14 cellular contexts compared by ENCODE assay signal in the genomic region with DNA sequence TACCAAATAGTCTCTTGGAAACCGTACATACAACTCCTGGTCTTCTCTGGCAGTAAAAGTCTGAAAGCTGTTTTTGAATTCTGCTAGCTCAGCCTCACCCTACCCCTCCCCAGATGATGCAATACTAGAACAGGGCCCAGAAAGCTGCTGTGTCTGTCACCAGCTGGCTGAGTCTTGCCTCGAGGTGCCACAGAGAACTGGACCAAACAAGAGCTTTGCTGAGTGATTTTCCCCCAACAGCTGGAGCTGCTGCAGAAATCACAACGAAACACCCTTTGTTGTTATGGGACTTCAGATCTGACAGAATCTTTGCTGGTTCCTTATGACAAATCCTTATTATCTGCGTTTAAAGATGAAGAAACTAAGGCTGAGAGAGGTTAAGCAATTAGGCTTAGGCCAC.
DNase-seq lines count a peak whose midpoint lies in the region; ATAC-seq, FAIRE-seq and TF ChIP-seq lines count a peak whose summit lies in the region.
"Had no signal": no experiment of that assay in that cellular context is flagged by ENCODE, and none has a peak within 500 bp of the region (broad histone marks: within the 10 kb centered on the region; RNA-seq: fewer than 3 reads in every experiment).

No MANE protein-coding gene starts in this region.

- H2AK5ac ChIP-seq in H1 (ENCODE audit: low read depth, low read length) = no peak overlapping the region

- H3F3A ChIP-seq in GM23248 (ENCODE audit: insufficient read depth) = peaks cover 6% of the 10 kb centered on the region; the same call in 1 of the 2 replicates

- H3K18ac ChIP-seq in H1 (ENCODE audit: extremely low read depth, low read length) = no peak overlapping the region

- H2AFZ ChIP-seq in GM23248 = peak overlapping the region; percentile 36; the same call in 1 of the 2 replicates
- H2AFZ ChIP-seq in H1 (ENCODE audit: low read length) = no peak overlapping the region

- H3K9ac ChIP-seq in GM23248 (no peak overlapping the region), H1 (replicated peaks in 1 of 4; ENCODE audit: extremely low read depth in 1 of 4, low read depth in 3 of 4, low read length in 3 of 4) (no peak overlapping the region)

- H4K91ac ChIP-seq in H1 (replicated peaks; ENCODE audit: insufficient read length, low read length) = no peak overlapping the region

- no peak overlapping the region for H2BK5ac ChIP-seq in H1 (ENCODE audit: low read depth, low read length)

- no peak for FAIRE-seq in H1 (lab: Jason Lieb, UNC)

- H3K27me3 ChIP-seq in GM23248 (replicated peaks; ENCODE audit: insufficient read depth) (no peaks in the 10 kb centered on the region), H1 (replicated peaks in 1 of 4; ENCODE audit: control insufficient read depth in 3 of 4, extremely low read depth in 1 of 4, insufficient read depth in 3 of 4, low read length in 3 of 4) (peaks cover 49 to 61% (median 57%) of the 10 kb centered on the region in 4 experiments), psoas muscle (ENCODE audit: insufficient read depth in 3 of 3, low read length in 2 of 3) (peaks cover 0 to 24% (median 9%) of the 10 kb centered on the region in 3 donors), sigmoid colon (peaks cover 25 to 45% (median 31%) of the 10 kb centered on the region in 3 donors)

- H3K4me2 ChIP-seq in GM23248 (ENCODE audit: unreplicated experiment) (no peak overlapping the region), H1 (ENCODE audit: insufficient read depth in 1 of 2, low read depth in 2 of 2, low read length in 2 of 2) (no peak overlapping the region)

- H4K20me1 ChIP-seq in GM23248 (ENCODE audit: insufficient read depth) = no peaks in the 10 kb centered on the region
- no peaks in the 10 kb centered on the region for H4K20me1 ChIP-seq in H1 (replicated peaks in 1 of 2; ENCODE audit: control insufficient read depth in 1 of 2, insufficient read depth in 2 of 2, low read length in 2 of 2)

- DNase-seq in GM23248 (peak; percentile 20), NAMALWA (ENCODE audit: low spot score) (peak; percentile 49), H1 (ENCODE audit: low read depth in 1 of 2, low spot score in 2 of 2) (no peak), neural crest cell (ENCODE audit: low read depth, low spot score) (no peak), psoas muscle (no peak), sigmoid colon (no peak), NCI-H446 treated with DMSO at 0.1 percent for 48 hours (lab: John Stamatoyannopoulos, UW) (no peak)
- DNase-seq: CD8-positive, alpha-beta memory T cell; NCI-H2171 treated with DMSO at 0.1 percent for 48 hours; T-helper 17 cell had no signal

- H3K36me3 Mint-ChIP-seq in neural crest cell (ENCODE audit: low read depth) = no peaks in the 10 kb centered on the region

- H3K4me1 ChIP-seq in GM23248 (ENCODE audit: insufficient read depth) (peaks cover 10% of the 10 kb centered on the region), H1 (replicated peaks in 1 of 4; ENCODE audit: control insufficient read depth in 3 of 4, insufficient read depth in 4 of 4, low read length in 3 of 4) (peaks cover 2 to 6% (median 6%) of the 10 kb centered on the region in 4 experiments; a peak in 6 of 7 replicates), psoas muscle (peaks cover 25% of the 10 kb centered on the region), sigmoid colon (peaks cover 0 to 18% (median 14%) of the 10 kb centered on the region in 4 donors)

- peak overlapping the region; percentile 45 for H3K4me3 Mint-ChIP-seq in neural crest cell
- H3K4me3 Mint-ChIP-seq: activated T-helper 17 cell treated with anti-CD3 and anti-CD28 coated beads, Interleukin-2, amount 50 U/mL, for 72 hours; stimulated activated naive CD8-positive, alpha-beta T cell treated with anti-CD3 and anti-CD28 coated beads, Interleukin-15, Interleukin-2, amounts not matched to agents 100 ng/mL and 50 ng/mL, for 24 hours; T-helper 17 cell had no signal

- TF ChIP-seq RAD21 in H1 (IDR thresholded peaks at IDR 0.05 in 1 of 2, conservative IDR thresholded peaks at IDR 0.05 in 1 of 2; ENCODE audit: low read depth in 2 of 2, low read length in 2 of 2) = no peak

- H3K9me3 Mint-ChIP-seq in neural crest cell = no peaks in the 10 kb centered on the region
- H3K9me3 Mint-ChIP-seq: activated T-helper 17 cell treated with anti-CD3 and anti-CD28 coated beads, Interleukin-2, amount 50 U/mL, for 72 hours; stimulated activated naive CD8-positive, alpha-beta T cell treated with anti-CD3 and anti-CD28 coated beads, Interleukin-15, Interleukin-2, amounts not matched to agents 100 ng/mL and 50 ng/mL, for 24 hours had no signal

- H2BK12ac ChIP-seq in H1 (ENCODE audit: low read depth, low read length) = no peak overlapping the region

- POLR2A ChIA-PET in H1 (lab: Charles Lee; ENCODE audit: partially characterized antibody) = interaction anchor here (0.6 kb wide), 1 partner anchor 50 kb away, joined by 3 read pairs; no protein-coding TSS in a partner anchor

- no peak overlapping the region for H4K8ac ChIP-seq in H1 (ENCODE audit: extremely low read depth, insufficient read depth, low read length)

- H3K27me3 Mint-ChIP-seq in neural crest cell (ENCODE audit: low read depth) = peaks cover 77% of the 10 kb centered on the region

- H3K56ac ChIP-seq in H1 (replicated peaks; ENCODE audit: insufficient read length, low read depth, low read length) = no peak overlapping the region

- H3K27ac Mint-ChIP-seq in neural crest cell (ENCODE audit: unreplicated experiment) = no peak overlapping the region
- H3K27ac Mint-ChIP-seq: activated T-helper 17 cell treated with anti-CD3 and anti-CD28 coated beads, Interleukin-2, amount 50 U/mL, for 72 hours; stimulated activated naive CD8-positive, alpha-beta T cell treated with anti-CD3 and anti-CD28 coated beads, Interleukin-15, Interleukin-2, amounts not matched to agents 100 ng/mL and 50 ng/mL, for 24 hours; T-helper 17 cell had no signal

- no peaks in the 10 kb centered on the region for H3K9me2 ChIP-seq in GM23248 (ENCODE audit: insufficient read depth)

- no peak overlapping the region for H4K5ac ChIP-seq in H1 (ENCODE audit: insufficient read length, low read depth, low read length)

- H3K27ac ChIP-seq in GM23248 (no peak overlapping the region), H1 (ENCODE audit: low read depth, low read length) (no peak overlapping the region), psoas muscle (no peak overlapping the region), sigmoid colon (no peak overlapping the region)
- H3K27ac ChIP-seq: prostate gland had no signal

- no peaks in the 10 kb centered on the region for H3K79me1 ChIP-seq in H1 (ENCODE audit: low read depth, low read length)

- no peak overlapping the region for H3K23ac ChIP-seq in H1 (ENCODE audit: insufficient read length)

- WGBS in GM23248 (ENCODE audit: low coverage in 1 of 2, low lambda C conversion rate in 2 of 2, missing lambda C conversion rate in 2 of 2), 2 experiments = 35 to 37% methylated on average over 4 of the region's 4 CpGs
- WGBS in H1 (ENCODE audit: extremely low coverage in 1 of 2, insufficient coverage in 1 of 2, insufficient read length in 1 of 2, insufficient replicate concordance in 2 of 2, low coverage in 1 of 2, low lambda C conversion rate in 2 of 2, missing lambda C conversion rate in 1 of 2), 2 experiments = 82% methylated on average over 4 of the region's 4 CpGs; no CpG with 5 or more reads in 1 of the 2 experiments
- WGBS in psoas muscle, 3 donors = 45 to 54% (median 47%) methylated on average over 4 of the region's 4 CpGs
- WGBS in sigmoid colon, 2 donors = 49 to 70% methylated on average over 4 of the region's 4 CpGs

- peaks cover 19% of the 10 kb centered on the region for H3K4me1 Mint-ChIP-seq in neural crest cell

- in situ Hi-C loops in GM23248 (cut with MboI) = no loop called here

- H3K4me3 ChIP-seq in GM23248 (no peak overlapping the region), H1 (ENCODE audit: extremely low read depth in 1 of 4, insufficient read depth in 2 of 4, low read depth in 3 of 4, low read length in 4 of 4) (no peak overlapping the region), psoas muscle (no peak overlapping the region), sigmoid colon (no peak overlapping the region)
- H3K4me3 ChIP-seq: prostate gland had no signal

- no peak overlapping the region for H3K14ac ChIP-seq in H1 (ENCODE audit: insufficient read length)

- CTCF ChIA-PET in H1 (lab: Charles Lee; ENCODE audit: partially characterized antibody) = interaction anchor here (1.2 to 1.9 kb wide), 3 partner anchors 8 to 72 kb away, joined by 3 to 4 read pairs (median 4); no protein-coding TSS in a partner anchor

- H3K79me2 ChIP-seq in GM23248 (ENCODE audit: insufficient read depth) = no peaks in the 10 kb centered on the region
- H3K79me2 ChIP-seq in H1 (ENCODE audit: control insufficient read depth in 1 of 2, insufficient read depth in 2 of 2, low read length in 2 of 2) = no peaks in the 10 kb centered on the region

- no peak overlapping the region for H2BK20ac ChIP-seq in H1 (ENCODE audit: low read length)

- ATAC-seq in psoas muscle (no peak), HG02642 (IDR thresholded peaks at IDR 0.05; ENCODE audit: poor library complexity, unreplicated experiment) (no peak)
- ATAC-seq: activated T-helper 17 cell treated with anti-CD3 and anti-CD28 coated beads, Interleukin-2, amount 50 U/mL, for 72 hours; T-helper 17 cell had no signal

- H3K4ac ChIP-seq in H1 (replicated peaks; ENCODE audit: insufficient read length, low read depth, low read length) = no peak overlapping the region

- no peaks in the 10 kb centered on the region for H3K36me3 ChIP-seq in GM23248 (ENCODE audit: low read depth)
- no peaks in the 10 kb centered on the region; a peak in 1 of 8 replicates for H3K36me3 ChIP-seq in H1 (ENCODE audit: control insufficient read depth in 2 of 4, insufficient read depth in 4 of 4, low read length in 3 of 4)
- no peaks in the 10 kb centered on the region for H3K36me3 ChIP-seq in psoas muscle (ENCODE audit: insufficient read depth in 1 of 2, low read depth in 1 of 2)
- H3K36me3 ChIP-seq in sigmoid colon = no peaks in the 10 kb centered on the region
- H3K36me3 ChIP-seq: prostate gland had no signal

- no peaks in the 10 kb centered on the region for H3K9me3 ChIP-seq in GM23248 (ENCODE audit: low read depth)
- no peaks in the 10 kb centered on the region for H3K9me3 ChIP-seq in H1 (ENCODE audit: insufficient read depth in 2 of 2, low read depth in 1 of 2, low read length in 1 of 2)
- H3K9me3 ChIP-seq in psoas muscle = no peaks in the 10 kb centered on the region
- H3K9me3 ChIP-seq in sigmoid colon = no peaks in the 10 kb centered on the region
- H3K9me3 ChIP-seq: prostate gland had no signal

- no peak for TF ChIP-seq POLR2A in H1 (IDR thresholded peaks at IDR 0.05; ENCODE audit: control extremely low read depth in 1 of 2, low read depth in 2 of 2, low read length in 2 of 2)
- TF ChIP-seq POLR2A in sigmoid colon (IDR thresholded peaks at IDR 0.05) = no peak

- TF ChIP-seq CTCF in H1 (IDR thresholded peaks at IDR 0.05; ENCODE audit: control extremely low read depth in 1 of 3, insufficient read depth in 1 of 3, low read depth in 1 of 3, low read length in 3 of 3) (no peak), neural crest cell (conservative IDR thresholded peaks at IDR 0.05) (no peak), psoas muscle (IDR thresholded peaks at IDR 0.05) (no peak), sigmoid colon (IDR thresholded peaks at IDR 0.05) (no peak)

- no peak overlapping the region for H2BK15ac ChIP-seq in H1 (ENCODE audit: low read length)

- H3K23me2 ChIP-seq in H1 (ENCODE audit: low read depth, low read length) = peaks cover 13% of the 10 kb centered on the region; the same call in 1 of the 2 replicates

- H2BK120ac ChIP-seq in H1 (replicated peaks; ENCODE audit: low read depth, low read length) = no peak overlapping the region

- intact Hi-C loops in psoas muscle (cut with DNase I) = no loop called here
- intact Hi-C loops in sigmoid colon (cut with DNase I) = no loop called here

- TF ChIP-seq EP300 in H1 (IDR thresholded peaks at IDR 0.05; ENCODE audit: borderline replicate concordance in 1 of 2, low read depth in 2 of 2, low read length in 2 of 2) (no peak), sigmoid colon (IDR thresholded peaks at IDR 0.05) (no peak)

Comparison
In these comparisons a context has a peak if more than half of its experiments do, and no peak if none do; other contexts are left out.
1. DNase-seq: peak in GM23248 (single experiment) and NAMALWA (single experiment); none in H1 (0 of 2), neural crest cell (single experiment), psoas muscle (0 of 2), sigmoid colon (single experiment) and NCI-H446 treated with DMSO at 0.1 percent for 48 hours (single experiment).